9 cellular contexts compared by ENCODE assay signal in the genomic region with DNA sequence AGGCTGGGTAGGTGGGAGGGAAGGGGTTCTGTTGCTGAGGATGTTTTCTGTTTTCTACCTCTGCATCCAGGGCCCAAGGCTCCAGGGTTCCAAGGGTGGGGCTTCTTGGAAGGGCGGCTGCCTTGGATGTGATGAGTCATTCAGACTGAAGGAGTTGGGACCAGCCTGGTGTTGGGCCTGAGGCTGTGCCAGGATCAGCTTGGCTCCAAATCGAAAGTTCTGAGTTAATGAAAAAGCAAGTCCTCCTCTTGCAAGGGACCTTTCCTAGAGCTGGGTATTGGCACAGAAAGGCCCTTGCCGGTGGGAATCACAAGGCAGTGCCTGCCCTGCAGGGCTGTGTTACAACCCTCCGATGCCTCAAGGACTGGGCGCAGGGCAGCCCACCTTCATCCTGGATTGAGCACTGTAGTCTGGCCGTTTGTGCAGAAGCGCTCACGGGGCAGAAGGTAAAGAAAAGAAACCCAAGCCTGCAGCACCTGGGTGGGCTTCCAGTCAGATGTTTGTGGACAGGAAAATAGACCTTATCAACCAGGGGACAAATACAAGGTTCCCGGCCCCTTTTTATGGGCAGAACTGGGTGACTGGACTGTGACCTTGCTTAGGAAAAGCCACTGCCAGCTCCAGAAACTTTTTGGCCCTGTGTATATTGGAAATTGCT. TPM values are rescaled to one million over a fixed set of nuclear protein-coding genes. Genes with fewer than 3 reads are reported as not detected.
DNase-seq lines count a peak whose midpoint lies in the region; ATAC-seq and TF ChIP-seq lines count a peak whose summit lies in the region.
"Had no signal": no experiment of that assay in that cellular context is flagged by ENCODE, and none has a peak within 500 bp of the region (broad histone marks: within the 10 kb centered on the region; RNA-seq: fewer than 3 reads in every experiment).

No MANE protein-coding gene starts in this region.

- no peak overlapping the region for H3K4me3 Mint-ChIP-seq in neural progenitor cell
- H3K4me3 Mint-ChIP-seq: nephron had no signal

- H4K20me1 ChIP-seq in neural progenitor cell (ENCODE audit: low read depth), result no peaks in the 10 kb centered on the region

- H2AFZ ChIP-seq in neural progenitor cell (replicated peaks), result no peak overlapping the region

- no peak for TF ChIP-seq POLR2A in gastrocnemius medialis (IDR thresholded peaks at IDR 0.05)

- H3K27me3 Mint-ChIP-seq in neural progenitor cell (ENCODE audit: insufficient read depth, low read depth), result peaks cover 9% of the 10 kb centered on the region

- H3K79me2 ChIP-seq in neural progenitor cell (ENCODE audit: low read depth), result no peaks in the 10 kb centered on the region

- ATAC-seq in gastrocnemius medialis (peak; percentile 69 to 76), GM21515 (IDR thresholded peaks at IDR 0.05; ENCODE audit: unreplicated experiment) (no peak)

- H3K9me3 Mint-ChIP-seq in neural progenitor cell, result no peaks in the 10 kb centered on the region
- H3K9me3 Mint-ChIP-seq: nephron had no signal

- H3K27ac ChIP-seq in gastrocnemius medialis (peak overlapping the region; percentile 74 to 84 (median 79)), neural progenitor cell (no peak overlapping the region)

- H3K4me2 ChIP-seq in neural progenitor cell, result no peak overlapping the region

- TF ChIP-seq CTCF in gastrocnemius medialis (IDR thresholded peaks at IDR 0.05 in 4 of 5, conservative IDR thresholded peaks at IDR 0.05 in 1 of 5) (no peak), neural progenitor cell (IDR thresholded peaks at IDR 0.05) (no peak)

- H3K27me3 ChIP-seq in gastrocnemius medialis (no peaks in the 10 kb centered on the region), neural progenitor cell (no peaks in the 10 kb centered on the region)

- no peaks in the 10 kb centered on the region for H3K4me1 Mint-ChIP-seq in neural progenitor cell

- H3K36me3 ChIP-seq in gastrocnemius medialis (no peaks in the 10 kb centered on the region), neural progenitor cell (no peaks in the 10 kb centered on the region)

- H3K36me3 Mint-ChIP-seq in neural progenitor cell, result peaks cover 6% of the 10 kb centered on the region

- intact Hi-C loops in head of caudate nucleus (cut with DNase I), result no loop called here
- intact Hi-C loops in gastrocnemius medialis (cut with DNase I; ENCODE audit: low total_unique reads), result no loop called here

- no peak overlapping the region for H3K27ac Mint-ChIP-seq in neural progenitor cell
- H3K27ac Mint-ChIP-seq: nephron had no signal

- in situ Hi-C loops in gastrocnemius medialis (cut with MboI; ENCODE audit: low sequenced_read_pairs in 4 of 4), result no loop called here

- no peaks in the 10 kb centered on the region for H3K9me3 ChIP-seq in gastrocnemius medialis
- H3K9me3 ChIP-seq in neural progenitor cell (ENCODE audit: low read depth), result no peaks in the 10 kb centered on the region

- H3F3A ChIP-seq in neural progenitor cell (ENCODE audit: low read depth), result no peaks in the 10 kb centered on the region

- DNase-seq in EH (ENCODE audit: low read depth), result peak; percentile 92
- peak; percentile 61 for DNase-seq in T1000 (lab: John Stamatoyannopoulos, UW)
- DNase-seq in head of caudate nucleus, result peak in 29 of 42 donors; percentile 16 to 80 (median 57)
- DNase-seq in gastrocnemius medialis, result peak; percentile 76 to 92
- DNase-seq in neural progenitor cell (ENCODE audit: low spot score), result no peak
- no peak for DNase-seq in COR-L47 (lab: John Stamatoyannopoulos, UW)
- no peak for DNase-seq in activated CD4-positive, alpha-beta T cell treated with anti-CD3 and anti-CD28 coated beads, Interleukin-2, amount 50 U/mL, for 4 hours

- no peak overlapping the region for H3K9ac ChIP-seq in neural progenitor cell

- H3K4me3 ChIP-seq in gastrocnemius medialis (peak overlapping the region in 3 of 4 donors; percentile 7 to 27 (median 7)), neural progenitor cell (no peak overlapping the region)

- peaks cover 23 to 43% of the 10 kb centered on the region in 2 donors for H3K4me1 ChIP-seq in gastrocnemius medialis
- H3K4me1 ChIP-seq in neural progenitor cell, result no peaks in the 10 kb centered on the region

RNA-seq across cellular contexts. Expression of gene TTC7A, which starts 27.1 kb away (rescaled TPM):
- 1 to 10 TPM; 3.7 to 7.3 (median 6.0) TPM for total RNA-seq in gastrocnemius medialis
- total RNA-seq in neural progenitor cell (ENCODE audit: low replicate concordance), result 15.5 and 16.5 TPM in 2 replicates

RNA-seq across cellular contexts. Expression of gene MCFD2, which starts 52.5 kb away (rescaled TPM):
- total RNA-seq in gastrocnemius medialis (100 to 1,000 TPM in 3 of 4 donors, 10 to 100 TPM in 1; 87.9 to 182 (median 106) TPM), neural progenitor cell (ENCODE audit: low replicate concordance) (90.1 and 111 TPM in 2 replicates)

Comparison
In these comparisons a context has a peak if more than half of its experiments do, and no peak if none do; other contexts are left out.
1. DNase-seq: peak in EH (single experiment), T1000 (single experiment), head of caudate nucleus (29 of 42) and gastrocnemius medialis (2 of 2); none in neural progenitor cell (single experiment), COR-L47 (single experiment) and activated CD4-positive, alpha-beta T cell treated with anti-CD3 and anti-CD28 coated beads, Interleukin-2, amount 50 U/mL, for 4 hours (0 of 2).